Comparison of ENCODE assay signal across 16 cellular contexts in the genomic region with DNA sequence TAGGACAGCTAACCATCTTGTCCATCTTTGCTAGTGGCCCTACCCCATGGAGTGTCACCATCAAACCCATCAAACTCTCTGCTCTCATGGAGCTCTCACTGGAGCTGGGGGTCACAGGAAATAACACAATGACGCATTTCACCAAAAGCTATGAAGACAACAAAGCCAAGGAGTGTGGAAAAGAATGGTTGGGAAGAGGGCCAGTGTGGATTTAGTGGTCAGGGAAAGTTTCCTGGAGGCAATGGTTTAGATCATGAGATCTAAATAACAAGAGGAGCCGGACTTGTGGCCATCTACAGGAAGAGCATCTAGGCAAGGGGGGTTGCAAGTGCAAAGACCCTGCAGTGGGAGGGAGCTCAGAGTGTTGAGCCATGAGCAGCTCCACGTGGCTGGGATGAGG.
DNase-seq lines count a peak whose midpoint lies in the region; FAIRE-seq and TF ChIP-seq lines count a peak whose summit lies in the region.
"Had no signal": no experiment of that assay in that cellular context is flagged by ENCODE, and none has a peak within 500 bp of the region (broad histone marks: within the 10 kb centered on the region; RNA-seq: fewer than 3 reads in every experiment).

No MANE protein-coding gene starts in this region.

- DNase-seq in CD14-positive monocyte (ENCODE audit: low spot score): peak; percentile 1
- DNase-seq in M059J (ENCODE audit: low read depth): peak; percentile 95
- peak; percentile 63 for DNase-seq in astrocyte (ENCODE audit: low read depth)
- DNase-seq in smooth muscle cell (lab: John Stamatoyannopoulos, UW; ENCODE audit: unreplicated experiment): no peak
- DNase-seq in MG63: no peak
- DNase-seq in osteoblast (ENCODE audit: insufficient read length, low spot score, missing footprints): no peak
- DNase-seq in NCI-H510A (lab: John Stamatoyannopoulos, UW): no peak
- DNase-seq: DMS 273 treated with DMSO at 0.1 percent for 48 hours, HCEC 1CT, Kasumi-1, MV-4-11, NCI-H1436, NCI-H2081 treated with DMSO at 0.1 percent for 48 hours, NCI-H345, SIG-M5 had no signal

- intact Hi-C loops in CD14-positive monocyte (cut with micrococcal nuclease): no loop called here

- H3K9me3 Mint-ChIP-seq in CD14-positive monocyte (peaks cover 12 to 31% (median 24%) of the 10 kb centered on the region in 7 donors), astrocyte (ENCODE audit: unreplicated experiment) (peaks cover 20% of the 10 kb centered on the region)

- H3K4me3 Mint-ChIP-seq in CD14-positive monocyte: no peak overlapping the region
- no peak overlapping the region for H3K4me3 Mint-ChIP-seq in astrocyte (ENCODE audit: unreplicated experiment)

- H3K4me3 ChIP-seq in astrocyte (ENCODE audit: insufficient read depth, low read depth, low read length) (no peak overlapping the region), smooth muscle cell (no peak overlapping the region), MG63 (no peak overlapping the region), osteoblast (ENCODE audit: insufficient read depth, low read length) (no peak overlapping the region)
- H3K4me3 ChIP-seq: BLaER1 had no signal

- H3K4me1 ChIP-seq in astrocyte (ENCODE audit: insufficient read depth, low read length) (peaks cover 32% of the 10 kb centered on the region), smooth muscle cell (ENCODE audit: low read depth) (no peaks in the 10 kb centered on the region), osteoblast (ENCODE audit: insufficient read depth, low read length) (no peaks in the 10 kb centered on the region)

- WGBS in smooth muscle cell (ENCODE audit: low lambda C conversion rate): 91% methylated on average over 3 of the region's 3 CpGs

- H3K9me3 ChIP-seq in astrocyte (ENCODE audit: insufficient read depth, low read depth, low read length): peaks cover 4% of the 10 kb centered on the region
- H3K9me3 ChIP-seq in smooth muscle cell (replicated peaks; ENCODE audit: low read depth): no peaks in the 10 kb centered on the region
- H3K9me3 ChIP-seq in MG63: peaks cover 31% of the 10 kb centered on the region
- H3K9me3 ChIP-seq in osteoblast (ENCODE audit: low read depth, low read length): no peaks in the 10 kb centered on the region

- H3K79me2 ChIP-seq in astrocyte (ENCODE audit: insufficient read depth, low read length): no peaks in the 10 kb centered on the region
- H3K79me2 ChIP-seq in smooth muscle cell (ENCODE audit: low read depth): no peaks in the 10 kb centered on the region
- H3K79me2 ChIP-seq in osteoblast (ENCODE audit: insufficient read depth, low read length): no peaks in the 10 kb centered on the region

- peak overlapping the region; percentile 46 for H3K4me2 ChIP-seq in astrocyte (ENCODE audit: low read length)
- H3K4me2 ChIP-seq in smooth muscle cell: no peak overlapping the region
- H3K4me2 ChIP-seq in osteoblast (ENCODE audit: insufficient read depth, low read length): no peak overlapping the region
- H3K4me2 ChIP-seq: BLaER1 had no signal

- peak overlapping the region; percentile 8 for H2AFZ ChIP-seq in astrocyte (ENCODE audit: low read depth, low read length)
- H2AFZ ChIP-seq in smooth muscle cell (ENCODE audit: low read depth): no peak overlapping the region
- H2AFZ ChIP-seq in osteoblast (ENCODE audit: low read length): no peak overlapping the region

- H4K20me1 ChIP-seq in astrocyte (ENCODE audit: insufficient read depth, low read length): no peaks in the 10 kb centered on the region
- H4K20me1 ChIP-seq in smooth muscle cell (ENCODE audit: low read depth): no peaks in the 10 kb centered on the region
- H4K20me1 ChIP-seq in osteoblast (ENCODE audit: insufficient read depth, low read length): no peaks in the 10 kb centered on the region
- H4K20me1 ChIP-seq: BLaER1 had no signal

- H3K27me3 ChIP-seq in astrocyte (ENCODE audit: insufficient read depth, low read length): no peaks in the 10 kb centered on the region
- H3K27me3 ChIP-seq in smooth muscle cell (ENCODE audit: low read depth): no peaks in the 10 kb centered on the region
- no peaks in the 10 kb centered on the region for H3K27me3 ChIP-seq in MG63
- H3K27me3 ChIP-seq in osteoblast (ENCODE audit: insufficient read depth, low read length): no peaks in the 10 kb centered on the region

- H3K36me3 Mint-ChIP-seq in CD14-positive monocyte: no peaks in the 10 kb centered on the region
- peaks cover 12% of the 10 kb centered on the region for H3K36me3 Mint-ChIP-seq in astrocyte (ENCODE audit: low read depth, unreplicated experiment)

- TF ChIP-seq CTCF in CD14-positive monocyte (IDR thresholded peaks at IDR 0.05) (no peak), astrocyte (IDR thresholded peaks at IDR 0.05; ENCODE audit: insufficient read depth, low read depth, low read length) (no peak), smooth muscle cell (IDR thresholded peaks at IDR 0.05; ENCODE audit: borderline replicate concordance, insufficient read depth, poor library complexity, severe bottlenecking) (no peak), osteoblast (IDR thresholded peaks at IDR 0.05; ENCODE audit: extremely low read depth, low read depth, low read length) (no peak)

- H3K36me3 ChIP-seq in astrocyte (ENCODE audit: insufficient read depth, low read length) (no peaks in the 10 kb centered on the region), smooth muscle cell (ENCODE audit: low read depth) (no peaks in the 10 kb centered on the region), MG63 (no peaks in the 10 kb centered on the region), osteoblast (ENCODE audit: insufficient read depth, low read length) (no peaks in the 10 kb centered on the region)
- H3K36me3 ChIP-seq: BLaER1 had no signal

- H3K9ac ChIP-seq in astrocyte (ENCODE audit: low read length): no peak overlapping the region
- H3K9ac ChIP-seq in smooth muscle cell (ENCODE audit: low read depth): no peak overlapping the region
- H3K9ac ChIP-seq: BLaER1 had no signal

- peaks cover 6% of the 10 kb centered on the region for H3F3A ChIP-seq in smooth muscle cell (ENCODE audit: low read depth)

- H3K27me3 Mint-ChIP-seq in CD14-positive monocyte (ENCODE audit: low read depth in 3 of 3) (peaks cover 7 to 15% (median 11%) of the 10 kb centered on the region in 3 donors), astrocyte (ENCODE audit: low read depth, unreplicated experiment) (peaks cover 5% of the 10 kb centered on the region)

- no peak for FAIRE-seq in astrocyte (lab: Jason Lieb, UNC)

- H3K27ac Mint-ChIP-seq in CD14-positive monocyte (peak overlapping the region in 1 of 7 donors; percentile 23), astrocyte (ENCODE audit: unreplicated experiment) (no peak overlapping the region)

- peak overlapping the region; percentile 39 for H3K27ac ChIP-seq in astrocyte (ENCODE audit: low read depth, low read length)
- peak overlapping the region; percentile 32 for H3K27ac ChIP-seq in smooth muscle cell (ENCODE audit: low read depth)
- no peak overlapping the region for H3K27ac ChIP-seq in osteoblast (ENCODE audit: low read depth, low read length)
- H3K27ac ChIP-seq: BLaER1 had no signal

- H3K4me1 Mint-ChIP-seq in CD14-positive monocyte: no peaks in the 10 kb centered on the region
- H3K4me1 Mint-ChIP-seq in astrocyte (ENCODE audit: low read depth, unreplicated experiment): peaks cover 19% of the 10 kb centered on the region

Comparison
In these comparisons a context has a peak if more than half of its experiments do, and no peak if none do; other contexts are left out.
1. DNase-seq: peak in CD14-positive monocyte (single experiment), M059J (single experiment) and astrocyte (single experiment); none in smooth muscle cell (single experiment), MG63 (single experiment), osteoblast (single experiment) and NCI-H510A (single experiment).